Comparison of ENCODE assay signal across 1 cellular context in the genomic region with DNA sequence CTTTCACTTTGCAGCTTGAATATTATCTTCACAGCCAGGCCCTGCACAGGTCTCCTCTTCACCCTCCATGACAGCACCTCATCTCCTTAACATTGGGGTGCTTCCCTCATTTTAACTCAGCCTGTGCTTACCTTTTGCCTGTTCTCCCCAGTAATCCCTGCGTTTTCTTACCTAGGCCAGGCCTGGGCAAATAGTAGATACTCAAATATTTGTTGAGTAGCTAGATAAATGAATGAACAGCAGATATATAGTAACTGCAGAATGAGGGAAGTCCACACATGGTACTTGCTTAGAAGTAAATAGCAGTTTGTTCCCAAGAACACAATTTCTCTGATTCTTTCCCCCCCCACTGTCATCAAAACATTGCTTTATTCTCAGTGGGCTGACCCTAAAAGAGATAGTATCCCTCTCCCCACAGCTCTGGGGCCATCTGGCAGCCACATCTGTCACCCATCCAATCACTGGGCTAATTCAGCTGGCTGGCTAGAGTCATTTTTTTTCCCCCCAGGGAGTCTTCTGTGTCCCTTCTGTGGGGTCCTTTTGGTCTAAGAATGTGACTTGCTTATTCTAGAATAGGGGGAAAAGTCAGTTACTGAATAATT.
TF ChIP-seq lines count a peak whose summit lies in the region.

No MANE protein-coding gene starts in this region.

TF ChIP-seq in HepG2, 621 proteins besides CTCF, POLR2A, EP300 and RAD21:
- TF ChIP-seq ZNF207 (IDR thresholded peaks at IDR 0.05; ENCODE audit: borderline replicate concordance) = no peak
- TF ChIP-seq ZNF350 (CRISPR knock-in tag; IDR thresholded peaks at IDR 0.05; ENCODE audit: borderline replicate concordance, low read depth) = no peak
- no peak for TF ChIP-seq ZBTB43 (CRISPR knock-in tag; conservative IDR thresholded peaks at IDR 0.05)
- no peak for TF ChIP-seq YEATS4 (CRISPR knock-in tag; IDR thresholded peaks at IDR 0.05; ENCODE audit: borderline replicate concordance)
- no peak for TF ChIP-seq ZNF883 (CRISPR knock-in tag; IDR thresholded peaks at IDR 0.05; ENCODE audit: not compliant biosample characterization)
- TF ChIP-seq MBD4 (IDR thresholded peaks at IDR 0.05; ENCODE audit: borderline replicate concordance, low read length) = no peak
- no peak for TF ChIP-seq CC2D1A (CRISPR knock-in tag; IDR thresholded peaks at IDR 0.05)
- no peak for TF ChIP-seq ZMYM3 (CRISPR knock-in tag; IDR thresholded peaks at IDR 0.05)
- TF ChIP-seq, protein P1, sequence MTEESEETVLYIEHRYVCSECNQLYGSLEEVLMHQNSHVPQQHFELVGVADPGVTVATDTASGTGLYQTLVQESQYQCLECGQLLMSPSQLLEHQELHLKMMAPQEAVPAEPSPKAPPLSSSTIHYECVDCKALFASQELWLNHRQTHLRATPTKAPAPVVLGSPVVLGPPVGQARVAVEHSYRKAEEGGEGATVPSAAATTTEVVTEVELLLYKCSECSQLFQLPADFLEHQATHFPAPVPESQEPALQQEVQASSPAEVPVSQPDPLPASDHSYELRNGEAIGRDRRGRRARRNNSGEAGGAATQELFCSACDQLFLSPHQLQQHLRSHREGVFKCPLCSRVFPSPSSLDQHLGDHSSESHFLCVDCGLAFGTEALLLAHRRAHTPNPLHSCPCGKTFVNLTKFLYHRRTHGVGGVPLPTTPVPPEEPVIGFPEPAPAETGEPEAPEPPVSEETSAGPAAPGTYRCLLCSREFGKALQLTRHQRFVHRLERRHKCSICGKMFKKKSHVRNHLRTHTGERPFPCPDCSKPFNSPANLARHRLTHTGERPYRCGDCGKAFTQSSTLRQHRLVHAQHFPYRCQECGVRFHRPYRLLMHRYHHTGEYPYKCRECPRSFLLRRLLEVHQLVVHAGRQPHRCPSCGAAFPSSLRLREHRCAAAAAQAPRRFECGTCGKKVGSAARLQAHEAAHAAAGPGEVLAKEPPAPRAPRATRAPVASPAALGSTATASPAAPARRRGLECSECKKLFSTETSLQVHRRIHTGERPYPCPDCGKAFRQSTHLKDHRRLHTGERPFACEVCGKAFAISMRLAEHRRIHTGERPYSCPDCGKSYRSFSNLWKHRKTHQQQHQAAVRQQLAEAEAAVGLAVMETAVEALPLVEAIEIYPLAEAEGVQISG (CRISPR knock-in tag; IDR thresholded peaks at IDR 0.05) = no peak
- no peak for TF ChIP-seq CREM (IDR thresholded peaks at IDR 0.05)
- TF ChIP-seq CREM (CRISPR knock-in tag; IDR thresholded peaks at IDR 0.05) = no peak
- no peak for TF ChIP-seq ZNF777 (CRISPR knock-in tag; IDR thresholded peaks at IDR 0.05)
- TF ChIP-seq, protein P2, sequence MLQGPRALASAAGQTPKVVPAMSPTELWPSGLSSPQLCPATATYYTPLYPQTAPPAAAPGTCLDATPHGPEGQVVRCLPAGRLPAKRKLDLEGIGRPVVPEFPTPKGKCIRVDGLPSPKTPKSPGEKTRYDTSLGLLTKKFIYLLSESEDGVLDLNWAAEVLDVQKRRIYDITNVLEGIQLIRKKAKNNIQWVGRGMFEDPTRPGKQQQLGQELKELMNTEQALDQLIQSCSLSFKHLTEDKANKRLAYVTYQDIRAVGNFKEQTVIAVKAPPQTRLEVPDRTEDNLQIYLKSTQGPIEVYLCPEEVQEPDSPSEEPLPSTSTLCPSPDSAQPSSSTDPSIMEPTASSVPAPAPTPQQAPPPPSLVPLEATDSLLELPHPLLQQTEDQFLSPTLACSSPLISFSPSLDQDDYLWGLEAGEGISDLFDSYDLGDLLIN (CRISPR knock-in tag; IDR thresholded peaks at IDR 0.05; ENCODE audit: borderline replicate concordance) = no peak
- no peak for TF ChIP-seq ZNF891 (CRISPR knock-in tag; IDR thresholded peaks at IDR 0.05)
- no peak for TF ChIP-seq ZBTB7B (CRISPR knock-in tag; IDR thresholded peaks at IDR 0.05)
- no peak for TF ChIP-seq TFDP1 (CRISPR knock-in tag; IDR thresholded peaks at IDR 0.05; ENCODE audit: borderline replicate concordance)
- TF ChIP-seq ZNF225 (CRISPR knock-in tag; IDR thresholded peaks at IDR 0.05) = no peak
TF ChIP-seq in HepG2: peak in this region for 0.
